In genomic region chr6:23006656-23007055, GRCh38 we compare ENCODE assay signal across 19 cellular contexts.
DNase-seq lines count a peak whose midpoint lies in the region; ATAC-seq and TF ChIP-seq lines count a peak whose summit lies in the region.
"Had no signal": no experiment of that assay in that cellular context is flagged by ENCODE, and none has a peak within 500 bp of the region (broad histone marks: within the 10 kb centered on the region; RNA-seq: fewer than 3 reads in every experiment).

No MANE protein-coding gene starts in this region.

- DNase-seq in AG09319 (ENCODE audit: extremely low read depth, low read depth) (peak; percentile 80), PC-9 (no peak), fibroblast of gingiva (ENCODE audit: low read depth) (peak; percentile 87), fibroblast of villous mesenchyme (ENCODE audit: low read depth) (peak; percentile 22), foreskin fibroblast (no peak), GM20000 (ENCODE audit: low spot score) (no peak)
- DNase-seq: AML-193; BE2C; CD4-positive, alpha-beta T cell; CD8-positive, alpha-beta memory T cell; DMS 273 treated with DMSO at 0.1 percent for 48 hours; DMS79; GF-D8; GM23248; H7; HCEC 1CT had no signal

- CTCF ChIA-PET in PC-9 (lab: Charles Lee) = no interaction called here

- no peak overlapping the region for H3K4me3 ChIP-seq in PC-9
- no peak overlapping the region for H3K4me3 ChIP-seq in fibroblast of villous mesenchyme (ENCODE audit: low read depth, low read length)
- no peak overlapping the region for H3K4me3 ChIP-seq in foreskin fibroblast (ENCODE audit: low read depth in 1 of 2, low read length in 2 of 2)
- H3K4me3 ChIP-seq: BLaER1 treated with 17β-estradiol and CSF1 and Interleukin-3, amounts not matched to agents 10 nM and 100 nM; GM23248 had no signal

- no peaks in the 10 kb centered on the region for H3K9me3 ChIP-seq in PC-9 (ENCODE audit: insufficient read depth, low read depth)
- H3K9me3 ChIP-seq: BE2C; BLaER1 treated with 17β-estradiol and CSF1 and Interleukin-3, amounts not matched to agents 10 nM and 100 nM had no signal

- H2AFZ ChIP-seq in PC-9 = 0 out of 2 replicates have a peak overlapping the region, but pooled peaks have one; percentile 25
- H2AFZ ChIP-seq: GM23248 had no signal

- no peaks in the 10 kb centered on the region for H3K36me3 ChIP-seq in PC-9 (ENCODE audit: low read depth)
- H3K36me3 ChIP-seq: BE2C; BLaER1 treated with 17β-estradiol and CSF1 and Interleukin-3, amounts not matched to agents 10 nM and 100 nM had no signal

- intact Hi-C loops in PC-9 (cut with micrococcal nuclease; ENCODE audit: unreplicated experiment) = no loop called here

- no peaks in the 10 kb centered on the region for H3F3A ChIP-seq in PC-9 (ENCODE audit: insufficient read depth, low read depth)

- no peaks in the 10 kb centered on the region for H3K4me1 ChIP-seq in PC-9 (replicated peaks; ENCODE audit: insufficient read depth)
- H3K4me1 ChIP-seq: BLaER1 treated with 17β-estradiol and CSF1 and Interleukin-3, amounts not matched to agents 10 nM and 100 nM had no signal

- H3K79me2 ChIP-seq in PC-9 (ENCODE audit: low read depth) = no peaks in the 10 kb centered on the region

- no peaks in the 10 kb centered on the region; the same call in 1 of the 2 replicates for H3K9me2 ChIP-seq in PC-9 (ENCODE audit: insufficient read depth)

- H3K27me3 ChIP-seq in PC-9 (ENCODE audit: insufficient read depth, low read depth) = no peaks in the 10 kb centered on the region
- H3K27me3 ChIP-seq: BE2C; BLaER1 treated with 17β-estradiol and CSF1 and Interleukin-3, amounts not matched to agents 10 nM and 100 nM had no signal

- no TSS peak for BruUV-seq in PC-9 (replicated peaks; lab: Mats Ljungman, UMichigan)

- H4K20me1 ChIP-seq in PC-9 (ENCODE audit: insufficient read depth) = no peaks in the 10 kb centered on the region
- H4K20me1 ChIP-seq: BLaER1 treated with 17β-estradiol and CSF1 and Interleukin-3, amounts not matched to agents 10 nM and 100 nM had no signal

- TF ChIP-seq CTCF in AG09319 (IDR thresholded peaks at IDR 0.05; ENCODE audit: low read depth, low read length) = no peak
- TF ChIP-seq CTCF in PC-9 (conservative IDR thresholded peaks at IDR 0.05) = no peak
- TF ChIP-seq CTCF in fibroblast of villous mesenchyme (IDR thresholded peaks at IDR 0.05; ENCODE audit: insufficient read depth, low read depth, low read length) = no peak
- TF ChIP-seq CTCF in foreskin fibroblast (IDR thresholded peaks at IDR 0.05; ENCODE audit: low read depth, low read length) = no peak
- TF ChIP-seq CTCF in GM20000 (IDR thresholded peaks at IDR 0.05; ENCODE audit: extremely low read depth, missing control alignments) = no peak

- POLR2A ChIA-PET in PC-9 (lab: Charles Lee; ENCODE audit: unreplicated experiment) = no interaction called here

- H3K4me2 ChIP-seq in PC-9 = no peak overlapping the region
- H3K4me2 ChIP-seq: BLaER1 treated with 17β-estradiol and CSF1 and Interleukin-3, amounts not matched to agents 10 nM and 100 nM had no signal

- no peak overlapping the region for H3K27ac ChIP-seq in PC-9
- H3K27ac ChIP-seq: 22Rv1; BLaER1 treated with 17β-estradiol and CSF1 and Interleukin-3, amounts not matched to agents 10 nM and 100 nM; GM23248 had no signal

- ATAC-seq in GM19467 (IDR thresholded peaks at IDR 0.05; ENCODE audit: unreplicated experiment) = no peak

Comparison
In these comparisons a context has a peak if more than half of its experiments do, and no peak if none do; other contexts are left out.
1. DNase-seq: peak in AG09319 (single experiment), fibroblast of gingiva (single experiment) and fibroblast of villous mesenchyme (single experiment); none in PC-9 (0 of 2), foreskin fibroblast (0 of 2) and GM20000 (single experiment).